In genomic region chr6:130525378-130525777, GRCh38 we compare ENCODE assay signal across 10 cellular contexts.
DNase-seq lines count a peak whose midpoint lies in the region; ATAC-seq, FAIRE-seq and TF ChIP-seq lines count a peak whose summit lies in the region.
"Had no signal": no experiment of that assay in that cellular context is flagged by ENCODE, and none has a peak within 500 bp of the region (broad histone marks: within the 10 kb centered on the region; RNA-seq: fewer than 3 reads in every experiment).

No MANE protein-coding gene starts in this region.

- no peaks in the 10 kb centered on the region for H3K27me3 Mint-ChIP-seq in CD4-positive, alpha-beta memory T cell
- H3K27me3 Mint-ChIP-seq in activated B cell treated with CpG ODN at 0.5 μM for 24 hours = no peaks in the 10 kb centered on the region

- FAIRE-seq in HTR-8/SVneo (lab: Jason Lieb, UNC) = no peak

- H3K36me3 Mint-ChIP-seq in CD4-positive, alpha-beta memory T cell = peaks cover 0 to 10% of the 10 kb centered on the region in 2 donors
- H3K36me3 Mint-ChIP-seq in activated B cell treated with CpG ODN at 0.5 μM for 24 hours (ENCODE audit: low read depth) = no peaks in the 10 kb centered on the region

- intact Hi-C loops in CD4-positive, alpha-beta memory T cell (cut with micrococcal nuclease) = loop anchor here (1.0 to 10.0 kb wide), 2 partner anchors 12 to 121 kb away; no protein-coding TSS in a partner anchor
- intact Hi-C loops in activated B cell treated with CpG ODN at 0.5 μM for 24 hours (cut with micrococcal nuclease) = no loop called here
- intact Hi-C loops in A673 (cut with micrococcal nuclease; ENCODE audit: unreplicated experiment) = no loop called here

- POLR2A ChIA-PET in CD4-positive, alpha-beta memory T cell (lab: Charles Lee; ENCODE audit: partially characterized antibody) = interaction anchor here (0.6 to 1.2 kb wide), 3 partner anchors 10 to 50 kb away, joined by 3 read pairs; no protein-coding TSS in a partner anchor
- POLR2A ChIA-PET in activated B cell treated with CpG ODN at 0.5 μM for 24 hours (lab: Charles Lee) = no interaction called here
- POLR2A ChIA-PET in A673 (lab: Charles Lee; ENCODE audit: low non-redundant PET) = no interaction called here

- no peak overlapping the region for H3K4me3 ChIP-seq in CD4-positive, alpha-beta memory T cell (ENCODE audit: low read length in 2 of 2)
- no peak overlapping the region for H3K4me3 ChIP-seq in A673 (ENCODE audit: low read depth, low read length, poor library complexity, severe bottlenecking)

- peak overlapping the region; percentile 12 for H3K27ac ChIP-seq in CD4-positive, alpha-beta memory T cell (ENCODE audit: low read depth, low read length)
- no peak overlapping the region for H3K27ac ChIP-seq in A673 (ENCODE audit: low read depth, low read length, poor library complexity, severe bottlenecking)

- H3K9me3 ChIP-seq in CD4-positive, alpha-beta memory T cell (ENCODE audit: control insufficient read depth in 1 of 2, low read length in 2 of 2) = peaks cover 0 to 4% of the 10 kb centered on the region in 2 donors
- no peaks in the 10 kb centered on the region for H3K9me3 ChIP-seq in A673 (ENCODE audit: low read depth, low read length, poor library complexity, severe bottlenecking)

- no peaks in the 10 kb centered on the region for H3K36me3 ChIP-seq in CD4-positive, alpha-beta memory T cell (ENCODE audit: insufficient read depth, low read length)
- no peaks in the 10 kb centered on the region for H3K36me3 ChIP-seq in A673 (ENCODE audit: insufficient read depth, low read length, poor library complexity, severe bottlenecking)

- H3K9me3 Mint-ChIP-seq in CD4-positive, alpha-beta memory T cell = peaks cover 0 to 12% (median 7%) of the 10 kb centered on the region in 8 donors
- peaks cover 3% of the 10 kb centered on the region for H3K9me3 Mint-ChIP-seq in activated B cell treated with CpG ODN at 0.5 μM for 24 hours

- peak in 3 of 5 donors; percentile 11 to 16 (median 16) for DNase-seq in CD4-positive, alpha-beta memory T cell
- DNase-seq in activated B cell treated with CpG ODN at 0.5 μM for 24 hours = no peak
- no peak for DNase-seq in A673 (ENCODE audit: low spot score)
- DNase-seq in effector CD8-positive, alpha-beta T cell (lab: John Stamatoyannopoulos, UW) = no peak
- DNase-seq in HTR-8/SVneo (ENCODE audit: insufficient read length, low spot score) = no peak
- DNase-seq in SK-N-DZ (ENCODE audit: low spot score) = no peak
- DNase-seq: nephron progenitor cell; stimulated activated CD4-positive, alpha-beta T cell treated with anti-CD3 and anti-CD28 coated beads, Interleukin-2, amount 100 ng/mL, for 24 hours had no signal

- CTCF ChIA-PET in CD4-positive, alpha-beta memory T cell (lab: Charles Lee; ENCODE audit: partially characterized antibody) = interaction anchor here (0.9 to 1.3 kb wide), 3 partner anchors 9 to 25 kb away, joined by 3 read pairs; no protein-coding TSS in a partner anchor
- CTCF ChIA-PET in activated B cell treated with CpG ODN at 0.5 μM for 24 hours (lab: Charles Lee) (no interaction called here), A673 (lab: Charles Lee) (no interaction called here)

- H3K27ac Mint-ChIP-seq in CD4-positive, alpha-beta memory T cell = peak overlapping the region in 6 of 7 donors; percentile 69 to 95 (median 89)
- H3K27ac Mint-ChIP-seq in activated B cell treated with CpG ODN at 0.5 μM for 24 hours = peak overlapping the region; percentile 21
- H3K27ac Mint-ChIP-seq: nephron progenitor cell had no signal

- no TSS peak for BruUV-seq in A673 (replicated peaks; lab: Mats Ljungman, UMichigan)

- no peak for TF ChIP-seq CTCF in activated B cell treated with CpG ODN at 0.5 μM for 24 hours (IDR thresholded peaks at IDR 0.05)
- no peak for TF ChIP-seq CTCF in A673 (conservative IDR thresholded peaks at IDR 0.05; ENCODE audit: low read depth, low read length)

- peaks cover 30 to 54% (median 40%) of the 10 kb centered on the region in 4 donors for H3K4me1 Mint-ChIP-seq in CD4-positive, alpha-beta memory T cell
- H3K4me1 Mint-ChIP-seq in activated B cell treated with CpG ODN at 0.5 μM for 24 hours = peaks cover 46% of the 10 kb centered on the region
- H3K4me1 Mint-ChIP-seq: nephron progenitor cell had no signal

- H3K4me1 ChIP-seq in CD4-positive, alpha-beta memory T cell (ENCODE audit: insufficient read depth, low read length) = peaks cover 27% of the 10 kb centered on the region
- H3K4me1 ChIP-seq in A673 (ENCODE audit: insufficient read depth, low read length, poor library complexity, severe bottlenecking) = peaks cover 1% of the 10 kb centered on the region

- ATAC-seq in GM18870 (IDR thresholded peaks at IDR 0.05; ENCODE audit: unreplicated experiment) = peak; percentile 38
- peak; percentile 73 for ATAC-seq in HG03103 (IDR thresholded peaks at IDR 0.05; ENCODE audit: low read depth, unreplicated experiment)
- ATAC-seq in activated B cell treated with CpG ODN at 0.5 μM for 24 hours (ENCODE audit: low read depth) = no peak

- no peaks in the 10 kb centered on the region for H3K27me3 ChIP-seq in CD4-positive, alpha-beta memory T cell (ENCODE audit: insufficient read depth, low read length)
- H3K27me3 ChIP-seq in A673 (replicated peaks; ENCODE audit: insufficient read depth, low read depth, low read length, poor library complexity) = no peaks in the 10 kb centered on the region

- H3K4me3 Mint-ChIP-seq in CD4-positive, alpha-beta memory T cell = peak overlapping the region in 6 of 8 donors; percentile 10 to 82 (median 38)
- no peak overlapping the region for H3K4me3 Mint-ChIP-seq in activated B cell treated with CpG ODN at 0.5 μM for 24 hours
- H3K4me3 Mint-ChIP-seq: nephron progenitor cell had no signal

Comparison
In these comparisons a context has a peak if more than half of its experiments do, and no peak if none do; other contexts are left out.
1. DNase-seq: peak in CD4-positive, alpha-beta memory T cell (3 of 5); none in activated B cell treated with CpG ODN at 0.5 μM for 24 hours (single experiment), A673 (single experiment), effector CD8-positive, alpha-beta T cell (single experiment), HTR-8/SVneo (single experiment) and SK-N-DZ (single experiment).